Comparison of ENCODE assay signal across 12 cellular contexts in genomic region chr9:136081113-136081825, GRCh38. TPM values are rescaled to one million over a fixed set of nuclear protein-coding genes. Genes with fewer than 3 reads are reported as not detected.
DNase-seq lines count a peak whose midpoint lies in the region; ATAC-seq and TF ChIP-seq lines count a peak whose summit lies in the region.
"Had no signal": no experiment of that assay in that cellular context is flagged by ENCODE, and none has a peak within 500 bp of the region (broad histone marks: within the 10 kb centered on the region; RNA-seq: fewer than 3 reads in every experiment).

No MANE protein-coding gene starts in this region.

- H3K4me3 ChIP-seq in esophagus muscularis mucosa (peak overlapping the region in 2 of 4 donors; percentile 15 to 29), gastrocnemius medialis (peak overlapping the region in 2 of 4 donors; percentile 2 to 19)
- H3K4me3 ChIP-seq: A549, testis had no signal

- in situ Hi-C loops in gastrocnemius medialis (cut with MboI; ENCODE audit: low sequenced_read_pairs in 4 of 4): no loop called here

- TF ChIP-seq POLR2A in esophagus muscularis mucosa (IDR thresholded peaks at IDR 0.05; ENCODE audit: low read depth): no peak
- peak in 1 of 2 donors; percentile 13 for TF ChIP-seq POLR2A in gastrocnemius medialis (IDR thresholded peaks at IDR 0.05)

- ATAC-seq in gastrocnemius medialis (peak; percentile 52 to 64), GM18907 (IDR thresholded peaks at IDR 0.05; ENCODE audit: unreplicated experiment) (no peak)
- ATAC-seq: A549 had no signal

- TF ChIP-seq CTCF in esophagus muscularis mucosa (IDR thresholded peaks at IDR 0.05): no peak
- TF ChIP-seq CTCF in gastrocnemius medialis (IDR thresholded peaks at IDR 0.05 in 4 of 5, conservative IDR thresholded peaks at IDR 0.05 in 1 of 5): no peak

- peaks cover 0 to 23% (median 8%) of the 10 kb centered on the region in 4 donors for H3K36me3 ChIP-seq in esophagus muscularis mucosa
- H3K36me3 ChIP-seq in gastrocnemius medialis: peaks cover 0 to 4% of the 10 kb centered on the region in 2 donors

- no peaks in the 10 kb centered on the region for H3K27me3 ChIP-seq in esophagus muscularis mucosa
- H3K27me3 ChIP-seq in gastrocnemius medialis: no peaks in the 10 kb centered on the region
- H3K27me3 ChIP-seq: testis had no signal

- H3K9me3 ChIP-seq in esophagus muscularis mucosa (no peaks in the 10 kb centered on the region), gastrocnemius medialis (no peaks in the 10 kb centered on the region)
- H3K9me3 ChIP-seq: A549, testis had no signal

- peaks cover 69 to 100% (median 99%) of the 10 kb centered on the region in 4 donors for H3K4me1 ChIP-seq in esophagus muscularis mucosa
- peaks cover 51 to 63% of the 10 kb centered on the region in 2 donors for H3K4me1 ChIP-seq in gastrocnemius medialis

- no peak for TF ChIP-seq EP300 in esophagus muscularis mucosa (IDR thresholded peaks at IDR 0.05)

- DNase-seq in NCI-H1417 (lab: John Stamatoyannopoulos, UW) (peak; percentile 71 to 88 (median 85)), NCI-H1417 treated with DMSO at 0.1 percent for 48 hours (lab: John Stamatoyannopoulos, UW) (no peak), NCI-H2107 treated with DMSO at 0.1 percent for 48 hours (lab: John Stamatoyannopoulos, UW; ENCODE audit: unreplicated experiment) (peak; percentile 63), esophagus muscularis mucosa (ENCODE audit: extremely low spot score) (no peak), gastrocnemius medialis (peak; percentile 42 to 73), NCI-H1694 treated with DMSO at 0.1 percent for 48 hours (lab: John Stamatoyannopoulos, UW) (no peak)
- DNase-seq in stimulated activated CD4-positive, alpha-beta T cell treated with anti-CD3 and anti-CD28 coated beads, Interleukin-1b, Interleukin-23, amount 100 ng/mL, for 48 hours: no peak
- DNase-seq: activated CD4-positive, CD25-positive, alpha-beta regulatory T cell treated with anti-CD3 and anti-CD28 coated beads, Interleukin-2, amount 50 U/mL, for 72 hours; central memory CD4-positive, alpha-beta T cell; testis had no signal

- intact Hi-C loops in esophagus muscularis mucosa (cut with DNase I): no loop called here
- intact Hi-C loops in gastrocnemius medialis (cut with DNase I; ENCODE audit: low total_unique reads): no loop called here

- H3K27ac ChIP-seq in esophagus muscularis mucosa (replicated peaks in 1 of 4) (peak overlapping the region; percentile 63 to 81 (median 72)), gastrocnemius medialis (peak overlapping the region; percentile 67 to 79 (median 74))
- H3K27ac ChIP-seq: testis had no signal

- WGBS in esophagus muscularis mucosa: 73% methylated on average over 6 of the region's 27 CpGs

RNA-seq across cellular contexts. Expression of gene NACC2, which starts 13.8 kb away (rescaled TPM):
- total RNA-seq in esophagus muscularis mucosa (100 to 1,000 TPM in 3 of 4 donors, 10 to 100 TPM in 1; 93.8 to 192 (median 142) TPM), gastrocnemius medialis (10 to 100 TPM; 26.0 to 51.7 (median 43.5) TPM)

RNA-seq across cellular contexts. Expression of gene TMEM250, which starts 37.4 kb away (rescaled TPM):
- total RNA-seq in esophagus muscularis mucosa (10 to 100 TPM; 33.6 to 77.6 (median 59.4) TPM), gastrocnemius medialis (10 to 100 TPM; 25.7 to 46.9 (median 41.5) TPM)

Comparison
In these comparisons a context has a peak if more than half of its experiments do, and no peak if none do; other contexts are left out.
1. DNase-seq: peak in NCI-H1417 (3 of 3), NCI-H2107 treated with DMSO at 0.1 percent for 48 hours (single experiment) and gastrocnemius medialis (2 of 2); none in NCI-H1417 treated with DMSO at 0.1 percent for 48 hours (single experiment), esophagus muscularis mucosa (single experiment), NCI-H1694 treated with DMSO at 0.1 percent for 48 hours (single experiment) and stimulated activated CD4-positive, alpha-beta T cell treated with anti-CD3 and anti-CD28 coated beads, Interleukin-1b, Interleukin-23, amount 100 ng/mL, for 48 hours (single experiment).